8 cellular contexts compared by ENCODE assay signal in the genomic region with DNA sequence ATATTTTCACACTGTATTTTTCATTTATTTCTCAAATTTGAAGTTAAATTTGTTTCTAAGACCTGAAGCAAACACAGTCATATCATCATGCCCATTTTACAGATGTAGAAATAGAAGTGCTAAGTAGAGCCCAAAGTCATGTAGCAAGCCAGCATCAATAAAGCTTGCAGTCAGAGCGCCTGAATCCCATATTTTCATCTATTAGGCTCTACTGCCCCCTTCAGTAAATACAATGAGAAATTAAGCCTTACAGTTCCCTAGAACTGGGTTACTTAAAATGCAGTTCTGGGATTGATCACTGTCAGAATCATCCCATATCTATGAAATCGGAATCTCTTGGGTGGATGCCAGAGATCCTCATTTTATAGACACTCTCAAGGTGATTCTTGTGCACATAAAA.
DNase-seq lines count a peak whose midpoint lies in the region; ATAC-seq and TF ChIP-seq lines count a peak whose summit lies in the region.

No MANE protein-coding gene starts in this region.

- DNase-seq in Ammon's horn (ENCODE audit: low spot score): peak; percentile 39
- DNase-seq in HS-5 (ENCODE audit: low read depth): peak; percentile 25
- DNase-seq in fibroblast of lung (ENCODE audit: low read depth in 2 of 2): peak; percentile 50 to 86
- peak; percentile 77 for DNase-seq in renal cortical epithelial cell (ENCODE audit: low read depth)
- DNase-seq in activated naive CD4-positive, alpha-beta T cell treated with anti-CD3 and anti-CD28 coated beads, Interleukin-2, amount 50 U/mL, for 72 hours (ENCODE audit: low spot score in 2 of 2): no peak
- DNase-seq in activated CD4-positive, alpha-beta T cell treated with anti-CD3 and anti-CD28 coated beads, Interleukin-2, amount 50 U/mL, for 48 hours: no peak

- no peaks in the 10 kb centered on the region for H3K79me2 ChIP-seq in OCI-LY3 (ENCODE audit: low read length)
- no peaks in the 10 kb centered on the region for H3K79me2 ChIP-seq in fibroblast of lung (ENCODE audit: control insufficient read depth, insufficient read depth, low read length)

- no peaks in the 10 kb centered on the region for H3K9me3 Mint-ChIP-seq in activated naive CD4-positive, alpha-beta T cell treated with anti-CD3 and anti-CD28 coated beads, Interleukin-2, amount 50 U/mL, for 72 hours

- ATAC-seq in activated naive CD4-positive, alpha-beta T cell treated with anti-CD3 and anti-CD28 coated beads, Interleukin-2, amount 50 U/mL, for 72 hours: no peak
- ATAC-seq in GM21528 (IDR thresholded peaks at IDR 0.05; ENCODE audit: low FRiP score, unreplicated experiment): no peak

- H4K20me1 ChIP-seq in OCI-LY3 (ENCODE audit: insufficient read depth, low read length) (no peaks in the 10 kb centered on the region), fibroblast of lung (ENCODE audit: control insufficient read depth, extremely low read depth, insufficient read depth, low read length) (no peaks in the 10 kb centered on the region)

- H3K9ac ChIP-seq in OCI-LY3 (ENCODE audit: low read length) (no peak overlapping the region), fibroblast of lung (ENCODE audit: insufficient read depth, low read length) (no peak overlapping the region)

- H2AFZ ChIP-seq in OCI-LY3 (ENCODE audit: low read depth, low read length) (no peak overlapping the region), fibroblast of lung (ENCODE audit: low read length) (no peak overlapping the region)

- no peak overlapping the region for H3K4me3 ChIP-seq in OCI-LY3 (ENCODE audit: low read length)
- H3K4me3 ChIP-seq in fibroblast of lung (replicated peaks in 1 of 4; ENCODE audit: control extremely low read depth in 1 of 4, insufficient read depth in 1 of 4, low read depth in 3 of 4, low read length in 4 of 4): no peak overlapping the region

- H3K27me3 ChIP-seq in OCI-LY3 (ENCODE audit: low read depth, low read length) (peaks cover 39% of the 10 kb centered on the region), fibroblast of lung (ENCODE audit: control insufficient read depth, insufficient read depth, low read length) (no peaks in the 10 kb centered on the region)

- H3K27ac ChIP-seq in OCI-LY3 (ENCODE audit: low read length): no peak overlapping the region
- no peak overlapping the region for H3K27ac ChIP-seq in fibroblast of lung (ENCODE audit: insufficient read depth, low read length)

- peak; percentile 51 for TF ChIP-seq CTCF in OCI-LY3 (IDR thresholded peaks at IDR 0.05; ENCODE audit: low read depth, low read length)
- TF ChIP-seq CTCF in fibroblast of lung (conservative IDR thresholded peaks at IDR 0.05 in 1 of 2, IDR thresholded peaks at IDR 0.05 in 1 of 2; ENCODE audit: low read depth in 1 of 2, low read length in 2 of 2): peak; percentile 47 to 51

- H3K9me3 ChIP-seq in OCI-LY3 (ENCODE audit: insufficient read depth, low read length): no peaks in the 10 kb centered on the region
- H3K9me3 ChIP-seq in fibroblast of lung (ENCODE audit: control insufficient read depth, insufficient read depth, low read depth, low read length): no peaks in the 10 kb centered on the region

- no peaks in the 10 kb centered on the region for H3K4me1 ChIP-seq in OCI-LY3 (ENCODE audit: low read length)
- H3K4me1 ChIP-seq in fibroblast of lung (ENCODE audit: control insufficient read depth, extremely low read depth, insufficient read depth, low read length): no peaks in the 10 kb centered on the region

- H3K36me3 ChIP-seq in OCI-LY3 (replicated peaks; ENCODE audit: low read depth, low read length): no peaks in the 10 kb centered on the region
- H3K36me3 ChIP-seq in fibroblast of lung (ENCODE audit: control insufficient read depth, insufficient read depth, low read length): no peaks in the 10 kb centered on the region

- no peaks in the 10 kb centered on the region for H3K36me3 Mint-ChIP-seq in activated naive CD4-positive, alpha-beta T cell treated with anti-CD3 and anti-CD28 coated beads, Interleukin-2, amount 50 U/mL, for 72 hours

- no peak overlapping the region for H3K4me2 ChIP-seq in OCI-LY3 (ENCODE audit: low read length)
- no peak overlapping the region for H3K4me2 ChIP-seq in fibroblast of lung (ENCODE audit: extremely low read depth, insufficient read depth, low read length)

- no peak overlapping the region for H3K27ac Mint-ChIP-seq in activated naive CD4-positive, alpha-beta T cell treated with anti-CD3 and anti-CD28 coated beads, Interleukin-2, amount 50 U/mL, for 72 hours

Comparison
In these comparisons a context has a peak if more than half of its experiments do, and no peak if none do; other contexts are left out.
1. DNase-seq: peak in Ammon's horn (single experiment), HS-5 (single experiment), fibroblast of lung (2 of 2) and renal cortical epithelial cell (single experiment); none in activated naive CD4-positive, alpha-beta T cell treated with anti-CD3 and anti-CD28 coated beads, Interleukin-2, amount 50 U/mL, for 72 hours (0 of 2) and activated CD4-positive, alpha-beta T cell treated with anti-CD3 and anti-CD28 coated beads, Interleukin-2, amount 50 U/mL, for 48 hours (0 of 2).